Comparison of ENCODE assay signal across 9 cellular contexts in genomic region chr12:54279227-54279631, GRCh38. TPM values are rescaled to one million over a fixed set of nuclear protein-coding genes. Genes with fewer than 3 reads are reported as not detected.
DNase-seq lines count a peak whose midpoint lies in the region; ATAC-seq, FAIRE-seq and TF ChIP-seq lines count a peak whose summit lies in the region.
"Had no signal": no experiment of that assay in that cellular context is flagged by ENCODE, and none has a peak within 500 bp of the region (broad histone marks: within the 10 kb centered on the region; RNA-seq: fewer than 3 reads in every experiment).

No MANE protein-coding gene starts in this region.

- H3K27me3 ChIP-seq in HCT116 (ENCODE audit: insufficient read depth, low read length) (no peaks in the 10 kb centered on the region), adrenal gland (no peaks in the 10 kb centered on the region), testis (no peaks in the 10 kb centered on the region)

- peak overlapping the region; percentile 97 for H3K9ac ChIP-seq in HCT116 (ENCODE audit: low read length)
- peak overlapping the region; percentile 87 to 99 for H3K9ac ChIP-seq in kidney (ENCODE audit: low read length in 2 of 2)

- no peak for TF ChIP-seq RAD21 in HCT116 (IDR thresholded peaks at IDR 0.05; ENCODE audit: low read depth)

- no peaks in the 10 kb centered on the region for H3K9me2 ChIP-seq in HCT116 (ENCODE audit: insufficient read depth)

- CTCF ChIA-PET in HCT116 (lab: Charles Lee): interaction anchor here (1.3 to 2.5 kb wide), 5 partner anchors 13 to 100 kb away, joined by 3 to 16 read pairs (median 7); partner anchors contain the start of gene COPZ1

- DNase-seq in HCT116 (ENCODE audit: low read depth, low spot score) (no peak), adrenal gland (no peak), kidney (no peak), testis (no peak), natural killer cell (no peak), occipital lobe (lab: John Stamatoyannopoulos, UW) (no peak), AML-193 (lab: John Stamatoyannopoulos, UW) (no peak)

- H3K27ac Mint-ChIP-seq in natural killer cell: no peak overlapping the region
- H3K27ac Mint-ChIP-seq: dendritic cell treated with granulocyte-macrophage colony-stimulating factor and Interleukin-4, amounts not matched to agents 40 ng/mL and 50 ng/mL, for 4 days had no signal

- peaks cover 15 to 42% of the 10 kb centered on the region in 2 experiments for H3K4me1 ChIP-seq in HCT116 (ENCODE audit: control insufficient read depth in 1 of 2, insufficient read depth in 2 of 2, low read length in 2 of 2)
- H3K4me1 ChIP-seq in adrenal gland (replicated peaks in 1 of 2): peaks cover 45 to 46% of the 10 kb centered on the region in 2 donors
- peaks cover 21 to 24% of the 10 kb centered on the region in 2 donors for H3K4me1 ChIP-seq in kidney (ENCODE audit: control insufficient read depth in 1 of 2, insufficient read depth in 1 of 2, low read depth in 1 of 2, low read length in 2 of 2)
- peaks cover 38% of the 10 kb centered on the region for H3K4me1 ChIP-seq in testis

- peaks cover 0 to 7% of the 10 kb centered on the region in 2 donors for H3K4me1 Mint-ChIP-seq in natural killer cell

- peak overlapping the region; percentile 93 for H3K27ac ChIP-seq in HCT116 (ENCODE audit: low read depth, low read length)
- peak overlapping the region; percentile 44 to 99 (median 92) for H3K27ac ChIP-seq in adrenal gland
- H3K27ac ChIP-seq in kidney (ENCODE audit: low read depth in 2 of 2, low read length in 2 of 2): peak overlapping the region; percentile 89 to 98
- H3K27ac ChIP-seq in testis: peak overlapping the region; percentile 90 to 95

- H4K20me1 ChIP-seq in HCT116 (ENCODE audit: insufficient read depth): peaks cover 21% of the 10 kb centered on the region

- H2AFZ ChIP-seq in HCT116 (ENCODE audit: low read depth, low read length, poor library complexity, severe bottlenecking): no peak overlapping the region

- no peaks in the 10 kb centered on the region for H3K27me3 Mint-ChIP-seq in natural killer cell (ENCODE audit: low read depth in 2 of 2)
- H3K27me3 Mint-ChIP-seq: dendritic cell treated with granulocyte-macrophage colony-stimulating factor and Interleukin-4, amounts not matched to agents 40 ng/mL and 50 ng/mL, for 4 days had no signal

- H3K4me3 Mint-ChIP-seq in natural killer cell: no peak overlapping the region
- H3K4me3 Mint-ChIP-seq: dendritic cell treated with granulocyte-macrophage colony-stimulating factor and Interleukin-4, amounts not matched to agents 40 ng/mL and 50 ng/mL, for 4 days had no signal

- RAD21 ChIA-PET in HCT116 (lab: Charles Lee; ENCODE audit: low non-redundant PET in 1 of 2, low total read pairs in 2 of 2, uncharacterized antibody in 2 of 2, unreplicated experiment in 2 of 2): interaction anchor here in 1 of 2 experiments (0.7 to 1.3 kb wide), 2 partner anchors 22 to 28 kb away, joined by 3 to 4 read pairs; no protein-coding TSS in a partner anchor

- WGBS in adrenal gland, 4 donors: 0 to 1% (median 0%) methylated on average over 13 to 19 of the region's 19 CpGs
- WGBS in testis, 2 donors: 0 to 1% methylated on average over 19 of the region's 19 CpGs

- H3K79me2 ChIP-seq in HCT116 (ENCODE audit: insufficient read depth, low read length): peaks cover 89% of the 10 kb centered on the region

- peak overlapping the region; percentile 74 to 81 for H3K4me3 ChIP-seq in HCT116 (replicated peaks in 1 of 2; ENCODE audit: low read depth in 1 of 2, low read length in 2 of 2)
- peak overlapping the region in 3 of 4 donors; percentile 13 to 69 (median 29) for H3K4me3 ChIP-seq in adrenal gland
- peak overlapping the region; percentile 95 to 99 for H3K4me3 ChIP-seq in kidney (ENCODE audit: low read length in 2 of 2)
- H3K4me3 ChIP-seq in testis: peak overlapping the region; percentile 78 to 88

- H3K9me3 ChIP-seq in HCT116 (ENCODE audit: control insufficient read depth in 1 of 2, insufficient read depth in 1 of 2, low read depth in 1 of 2, low read length in 2 of 2) (no peaks in the 10 kb centered on the region), adrenal gland (replicated peaks in 1 of 3) (no peaks in the 10 kb centered on the region), kidney (ENCODE audit: control insufficient read depth in 1 of 2, low read length in 2 of 2) (no peaks in the 10 kb centered on the region), testis (no peaks in the 10 kb centered on the region)

- TF ChIP-seq CTCF in HCT116 (IDR thresholded peaks at IDR 0.05 in 2 of 3, conservative IDR thresholded peaks at IDR 0.05 in 1 of 3; ENCODE audit: borderline replicate concordance in 1 of 3, insufficient read depth in 1 of 3, low read depth in 2 of 3, low read length in 2 of 3): no peak
- TF ChIP-seq CTCF in adrenal gland (IDR thresholded peaks at IDR 0.05): no peak
- TF ChIP-seq CTCF in kidney (IDR thresholded peaks at IDR 0.05; ENCODE audit: borderline replicate concordance, extremely low read depth, insufficient read depth): no peak
- TF ChIP-seq CTCF in testis (IDR thresholded peaks at IDR 0.05): no peak
- no peak for TF ChIP-seq CTCF in natural killer cell (IDR thresholded peaks at IDR 0.05)

- no peaks in the 10 kb centered on the region for H3K9me3 Mint-ChIP-seq in natural killer cell
- H3K9me3 Mint-ChIP-seq: dendritic cell treated with granulocyte-macrophage colony-stimulating factor and Interleukin-4, amounts not matched to agents 40 ng/mL and 50 ng/mL, for 4 days had no signal

- peak overlapping the region; percentile 88 for H3K4me2 ChIP-seq in HCT116 (ENCODE audit: low read length)

- peaks cover 23 to 47% of the 10 kb centered on the region in 2 experiments for H3K36me3 ChIP-seq in HCT116 (ENCODE audit: control insufficient read depth in 1 of 2, insufficient read depth in 2 of 2, low read length in 2 of 2)
- peaks cover 0 to 29% of the 10 kb centered on the region in 2 donors for H3K36me3 ChIP-seq in adrenal gland (replicated peaks in 1 of 2)
- H3K36me3 ChIP-seq in kidney (ENCODE audit: control insufficient read depth in 1 of 2, insufficient read depth in 2 of 2, low read length in 2 of 2): peaks cover 21 to 29% of the 10 kb centered on the region in 2 donors
- no peaks in the 10 kb centered on the region for H3K36me3 ChIP-seq in testis (ENCODE audit: low read depth, missing control alignments)

- TSS peak; percentile 77 for BruUV-seq in HCT116 (replicated peaks; lab: Mats Ljungman, UMichigan)

- POLR2A ChIA-PET in HCT116 (lab: Charles Lee): interaction anchor here (0.9 to 2.8 kb wide), 19 partner anchors 11 to 291 kb away, joined by 3 to 73 read pairs (median 10); partner anchors contain the start of genes COPZ1 and NFE2

- peaks cover 29% of the 10 kb centered on the region for H3K36me3 Mint-ChIP-seq in natural killer cell

- TF ChIP-seq POLR2A in HCT116 (IDR thresholded peaks at IDR 0.05; ENCODE audit: borderline replicate concordance, extremely low read depth, insufficient read depth, insufficient read length) (no peak), adrenal gland (IDR thresholded peaks at IDR 0.05) (peak in 1 of 2 donors; percentile 72), testis (IDR thresholded peaks at IDR 0.05) (no peak)

- no peak for ATAC-seq in HCT116
- ATAC-seq in natural killer cell: no peak
- no peak for ATAC-seq in esophagus mucosa

- no peak for FAIRE-seq in kidney (lab: Jason Lieb, UNC)

- intact Hi-C loops in HCT116 (cut with micrococcal nuclease) (loop anchor here (1.0 to 2.0 kb wide), 2 partner anchors 26 to 59 kb away; no protein-coding TSS in a partner anchor), adrenal gland (cut with DNase I) (no loop called here), kidney (cut with DNase I) (no loop called here), testis (cut with DNase I; ENCODE audit: low total_unique reads) (no loop called here), natural killer cell (cut with micrococcal nuclease) (no loop called here)

TF ChIP-seq in HCT116, 20 proteins besides CTCF, POLR2A, EP300 and RAD21 (continues in another document):
- TF ChIP-seq POLR2AphosphoS5 (IDR thresholded peaks at IDR 0.05; ENCODE audit: low read depth, low read length): no peak

RNA-seq across cellular contexts. Expression of gene CBX5, which starts 0.7 kb away (rescaled TPM):
- 72.3 TPM for total RNA-seq in HCT116 (2021; ENCODE audit: unreplicated experiment)
- 9.7 and 16.1 TPM in 2 replicates for polyA plus RNA-seq in HCT116 (2012)
- total RNA-seq in adrenal gland: 10 to 100 TPM; 39.4 to 88.4 (median 62.0) TPM
- polyA plus RNA-seq in adrenal gland: 10 to 100 TPM in 2 of 3 donors, 1 to 10 TPM in 1; 8.2 to 44.3 (median 10.9) TPM
- total RNA-seq in kidney: 112 TPM
- 15.0 TPM for polyA plus RNA-seq in kidney (ENCODE audit: insufficient read depth, low read depth, low replicate concordance)
- total RNA-seq in testis: 10 to 100 TPM; 52.7 to 63.9 TPM
- polyA plus RNA-seq in testis (ENCODE audit: insufficient read depth, low read depth, low replicate concordance): 66.4 TPM
- total RNA-seq in natural killer cell: 10 to 100 TPM; 30.8 to 42.3 (median 36.5) TPM
- total RNA-seq in esophagus mucosa: 44.0 TPM
- total RNA-seq in occipital lobe: 104 TPM

RNA-seq across cellular contexts. Expression of gene HNRNPA1, which starts 1.3 kb away (rescaled TPM):
- 1,878 TPM for total RNA-seq in HCT116 (2021; ENCODE audit: unreplicated experiment)
- polyA plus RNA-seq in HCT116 (2012): 1,517 and 1,973 TPM in 2 replicates
- 1,000 to 10,000 TPM in 1 of 8 donors, 100 to 1,000 TPM in 7; 257 to 1,053 (median 488) TPM for total RNA-seq in adrenal gland
- 1,000 to 10,000 TPM in 1 of 3 donors, 100 to 1,000 TPM in 2; 901 to 1,171 (median 983) TPM for polyA plus RNA-seq in adrenal gland
- 964 TPM for total RNA-seq in kidney
- polyA plus RNA-seq in kidney (ENCODE audit: insufficient read depth, low read depth, low replicate concordance): 648 TPM
- 100 to 1,000 TPM; 250 to 293 TPM for total RNA-seq in testis
- 534 TPM for polyA plus RNA-seq in testis (ENCODE audit: insufficient read depth, low read depth, low replicate concordance)
- total RNA-seq in natural killer cell: 1,000 to 10,000 TPM; 1,172 to 1,525 (median 1,292) TPM
- total RNA-seq in esophagus mucosa: 687 TPM
- 524 TPM for total RNA-seq in occipital lobe

RNA-seq across cellular contexts. Expression of gene NFE2, which starts 21.6 kb away (rescaled TPM):
- total RNA-seq in HCT116 (2021; ENCODE audit: unreplicated experiment): 1.3 TPM
- polyA plus RNA-seq in HCT116 (2012): 0.69 and 0.81 TPM in 2 replicates
- total RNA-seq in adrenal gland: under 1 TPM in 2 of 8 donors, not detected in 6; 0.47 to 0.72 TPM
- polyA plus RNA-seq in adrenal gland: under 1 TPM; 0.13 to 0.80 (median 0.34) TPM
- 1.6 TPM for total RNA-seq in kidney
- polyA plus RNA-seq in kidney (ENCODE audit: insufficient read depth, low read depth, low replicate concordance): not detected
- total RNA-seq in testis: 1 to 10 TPM in 1 of 2 donors, under 1 TPM in 1; 0.94 to 1.9 TPM
- polyA plus RNA-seq in testis (ENCODE audit: insufficient read depth, low read depth, low replicate concordance): 2.6 TPM
- 10 to 100 TPM in 1 of 3 donors, 1 to 10 TPM in 2; 2.0 to 15.4 (median 2.0) TPM for total RNA-seq in natural killer cell
- total RNA-seq in esophagus mucosa: not detected
- total RNA-seq in occipital lobe: 0.62 TPM

RNA-seq across cellular contexts. Expression of gene COPZ1, which starts 45.7 kb away (rescaled TPM):
- total RNA-seq in HCT116 (2021; ENCODE audit: unreplicated experiment) (191 TPM), adrenal gland (100 to 1,000 TPM in 7 of 8 donors, 10 to 100 TPM in 1; 95.2 to 183 (median 152) TPM), kidney (141 TPM), testis (10 to 100 TPM; 45.9 to 63.9 TPM), natural killer cell (10 to 100 TPM; 66.3 to 83.6 (median 79.7) TPM), esophagus mucosa (111 TPM), occipital lobe (47.1 TPM)
- 169 and 175 TPM in 2 replicates for polyA plus RNA-seq in HCT116 (2012)
- polyA plus RNA-seq in adrenal gland (100 to 1,000 TPM in 1 of 3 donors, 10 to 100 TPM in 2; 54.7 to 252 (median 80.9) TPM), kidney (ENCODE audit: insufficient read depth, low read depth, low replicate concordance) (181 TPM), testis (ENCODE audit: insufficient read depth, low read depth, low replicate concordance) (123 TPM)

Comparison
In these comparisons a context has a peak if more than half of its experiments do, and no peak if none do; other contexts are left out.
1. H3K4me3 ChIP-seq: peak in every context shown above with its lines; median percentile 97 in kidney; 83 in testis; 78 in HCT116; 29 in adrenal gland.